In the genomic region with DNA sequence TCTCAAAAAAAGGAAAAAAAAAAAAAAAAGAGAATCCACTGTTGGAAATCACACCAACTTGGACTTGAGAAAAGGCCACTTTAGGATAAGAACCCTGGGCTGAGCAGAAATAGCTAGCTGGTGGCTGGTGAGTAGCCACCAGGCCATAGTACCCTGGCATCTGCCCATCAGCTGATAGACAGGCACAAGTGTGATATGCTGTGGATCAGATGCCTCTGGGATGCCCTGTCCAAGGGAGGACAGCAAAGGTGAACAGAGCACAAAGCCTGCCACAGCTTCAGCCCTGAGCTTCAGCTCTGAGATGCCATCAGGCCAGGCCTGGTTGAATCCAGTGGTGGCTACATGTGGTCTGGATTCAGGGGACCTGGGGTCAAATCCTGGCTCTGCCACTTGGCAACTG, we compare ENCODE assay signal across 1 cellular context.
TF ChIP-seq lines count a peak whose summit lies in the region.

No MANE protein-coding gene starts in this region.

TF ChIP-seq in A549, 52 proteins besides CTCF, POLR2A, EP300 and RAD21 (continued from another document):
- TF ChIP-seq, protein P1, sequence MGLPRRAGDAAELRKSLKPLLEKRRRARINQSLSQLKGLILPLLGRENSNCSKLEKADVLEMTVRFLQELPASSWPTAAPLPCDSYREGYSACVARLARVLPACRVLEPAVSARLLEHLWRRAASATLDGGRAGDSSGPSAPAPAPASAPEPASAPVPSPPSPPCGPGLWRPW (IDR thresholded peaks at IDR 0.05): no peak
- no peak for TF ChIP-seq BHLHE40 (IDR thresholded peaks at IDR 0.05; ENCODE audit: low read depth, low read length)
- no peak for TF ChIP-seq ZC3H11A (IDR thresholded peaks at IDR 0.05)
- no peak for TF ChIP-seq TP53 (CRISPR knock-in tag; IDR thresholded peaks at IDR 0.05)
- TF ChIP-seq MYC (IDR thresholded peaks at IDR 0.05; ENCODE audit: borderline replicate concordance, low read length): no peak
